In the genomic region with DNA sequence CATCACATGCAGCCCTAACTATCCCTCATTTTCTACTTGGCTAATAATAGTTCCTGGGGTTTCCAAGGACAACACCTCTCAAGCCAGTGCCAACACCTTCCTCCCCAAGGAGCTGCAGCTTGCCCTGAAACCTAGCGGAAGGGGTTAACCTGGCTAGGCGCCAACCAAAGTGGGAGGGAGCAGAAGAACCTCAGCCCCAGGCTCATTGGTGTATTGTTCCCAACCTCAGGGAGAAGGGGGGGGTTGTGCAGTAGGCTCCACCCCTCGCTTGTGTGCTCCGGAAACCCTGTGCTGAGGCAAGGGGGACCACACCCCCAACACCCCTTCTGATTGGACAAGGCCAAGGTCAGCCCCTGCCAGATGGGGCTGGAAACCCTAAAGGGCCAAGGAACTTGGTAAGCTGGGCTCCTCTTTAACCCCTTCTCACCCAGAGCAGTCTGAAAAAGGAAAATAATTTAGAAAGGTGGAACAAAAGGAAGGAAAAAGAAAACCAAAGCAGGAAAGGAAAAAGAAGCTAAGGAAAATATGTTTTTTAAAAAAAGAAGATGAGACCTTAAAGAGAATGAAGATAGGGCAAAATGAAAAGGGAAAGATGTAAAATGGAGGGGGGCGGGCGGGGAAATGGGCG, we compare ENCODE assay signal across 8 cellular contexts. TPM values are rescaled to one million over a fixed set of nuclear protein-coding genes. Genes with fewer than 3 reads are reported as not detected.
DNase-seq lines count a peak whose midpoint lies in the region; ATAC-seq, FAIRE-seq and TF ChIP-seq lines count a peak whose summit lies in the region.

No MANE protein-coding gene starts in this region.

- peak overlapping the region; percentile 97 for H3K4me3 Mint-ChIP-seq in natural killer cell
- peak overlapping the region; percentile 84 for H3K4me3 Mint-ChIP-seq in stimulated activated memory B cell treated with anti-CD40 and anti-IgM and Interleukin-4, amounts not matched to agents 10 μg/mL and 1 μg/mL and 100 μg/mL, for 72 hours

- intact Hi-C loops in natural killer cell (cut with micrococcal nuclease): loop anchor here (1.0 kb wide), 2 partner anchors 8 to 47 kb away; a partner anchor contains a TSS

- no peaks in the 10 kb centered on the region for H3K27me3 Mint-ChIP-seq in natural killer cell (ENCODE audit: low read depth in 2 of 2)
- H3K27me3 Mint-ChIP-seq in stimulated activated memory B cell treated with anti-CD40 and anti-IgM and Interleukin-4, amounts not matched to agents 10 μg/mL and 1 μg/mL and 100 μg/mL, for 72 hours: no peaks in the 10 kb centered on the region

- peaks cover 7% of the 10 kb centered on the region for H3K36me3 Mint-ChIP-seq in natural killer cell
- H3K36me3 Mint-ChIP-seq in stimulated activated memory B cell treated with anti-CD40 and anti-IgM and Interleukin-4, amounts not matched to agents 10 μg/mL and 1 μg/mL and 100 μg/mL, for 72 hours: peaks cover 78% of the 10 kb centered on the region

- peaks cover 53 to 65% of the 10 kb centered on the region in 2 donors for H3K4me1 Mint-ChIP-seq in natural killer cell
- peaks cover 64% of the 10 kb centered on the region for H3K4me1 Mint-ChIP-seq in stimulated activated memory B cell treated with anti-CD40 and anti-IgM and Interleukin-4, amounts not matched to agents 10 μg/mL and 1 μg/mL and 100 μg/mL, for 72 hours

- H3K27ac Mint-ChIP-seq in natural killer cell: peak overlapping the region; percentile 93 to 96
- H3K27ac Mint-ChIP-seq in stimulated activated memory B cell treated with anti-CD40 and anti-IgM and Interleukin-4, amounts not matched to agents 10 μg/mL and 1 μg/mL and 100 μg/mL, for 72 hours: peak overlapping the region; percentile 86

- peak overlapping the region; percentile 89 for H3K4me3 ChIP-seq in Jurkat, Clone E6-1 (ENCODE audit: low read length)

- in situ Hi-C loops in Caki2 (cut with HindIII; ENCODE audit: low pct_unique_long_range_greater_than_20kb, low sequenced_read_pairs): no loop called here

- TF ChIP-seq CTCF in natural killer cell (IDR thresholded peaks at IDR 0.05): no peak

- ATAC-seq in GM21576 (IDR thresholded peaks at IDR 0.05; ENCODE audit: unreplicated experiment) (peak; percentile 63), natural killer cell (peak; percentile 75 to 87 (median 79))
- ATAC-seq in stimulated activated memory B cell treated with anti-CD40 and anti-IgM and Interleukin-4, amounts not matched to agents 10 μg/mL and 1 μg/mL and 100 μg/mL, for 72 hours: peak; percentile 84

- DNase-seq in Caki2 (ENCODE audit: low read depth) (peak; percentile 97), RCC 7860 (ENCODE audit: low spot score) (peak; percentile 89), activated T-helper 1 cell treated with Interleukin-2 at 50 U/mL for 16 hours (ENCODE audit: low read depth) (peak; percentile 93), fibroblast of gingiva (ENCODE audit: low read depth) (peak; percentile 99), natural killer cell (peak; percentile 90)
- DNase-seq in Jurkat, Clone E6-1 (ENCODE audit: low read depth, low spot score): peak; percentile 100

- peak; percentile 83 for FAIRE-seq in RCC 7860 (lab: Jason Lieb, UNC)

- no peaks in the 10 kb centered on the region for H3K9me3 Mint-ChIP-seq in natural killer cell
- peaks cover 3% of the 10 kb centered on the region for H3K9me3 Mint-ChIP-seq in stimulated activated memory B cell treated with anti-CD40 and anti-IgM and Interleukin-4, amounts not matched to agents 10 μg/mL and 1 μg/mL and 100 μg/mL, for 72 hours

RNA-seq across cellular contexts. Expression of a gene that starts 2.5 kb away (rescaled TPM):
- 87.5 and 107 TPM in 2 replicates for total RNA-seq in Caki2 (2014; rRNA removed; shearing (Covaris generic); ENCODE audit: low replicate concordance)
- 194 TPM for polyA plus RNA-seq in Jurkat, Clone E6-1 (2012; ENCODE audit: insufficient read depth, insufficient read length)
- total RNA-seq in natural killer cell: 100 to 1,000 TPM; 254 to 305 (median 259) TPM

RNA-seq across cellular contexts. Expression of a gene that starts 7.9 kb away (rescaled TPM):
- 11.7 and 14.2 TPM in 2 replicates for total RNA-seq in Caki2 (2014; rRNA removed; shearing (Covaris generic); ENCODE audit: low replicate concordance)
- polyA plus RNA-seq in Jurkat, Clone E6-1 (2012; ENCODE audit: insufficient read depth, insufficient read length): 33.1 TPM
- total RNA-seq in natural killer cell: 10 to 100 TPM; 20.0 to 28.9 (median 26.2) TPM

RNA-seq across cellular contexts. Expression of a gene that starts 13.4 kb away (rescaled TPM):
- total RNA-seq in Caki2 (2014; rRNA removed; shearing (Covaris generic); ENCODE audit: low replicate concordance): 16.1 and 19.3 TPM in 2 replicates
- polyA plus RNA-seq in Jurkat, Clone E6-1 (2012; ENCODE audit: insufficient read depth, insufficient read length): 69.3 TPM
- total RNA-seq in natural killer cell: 100 to 1,000 TPM; 221 to 233 (median 232) TPM

RNA-seq across cellular contexts. Expression of a gene that starts 13.9 kb away (rescaled TPM):
- total RNA-seq in Caki2 (2014; rRNA removed; shearing (Covaris generic); ENCODE audit: low replicate concordance): 4.5 and 7.4 TPM in 2 replicates
- 2.4 TPM for polyA plus RNA-seq in Jurkat, Clone E6-1 (2012; ENCODE audit: insufficient read depth, insufficient read length)
- total RNA-seq in natural killer cell: 1 to 10 TPM; 2.6 to 6.9 (median 3.9) TPM

RNA-seq across cellular contexts. Expression of a gene that starts 22.6 kb away (rescaled TPM):
- 34.9 and 52.3 TPM in 2 replicates for total RNA-seq in Caki2 (2014; rRNA removed; shearing (Covaris generic); ENCODE audit: low replicate concordance)
- 58.8 TPM for polyA plus RNA-seq in Jurkat, Clone E6-1 (2012; ENCODE audit: insufficient read depth, insufficient read length)
- 10 to 100 TPM; 64.9 to 80.3 (median 77.9) TPM for total RNA-seq in natural killer cell

Comparison
In these comparisons a context has a peak if more than half of its experiments do, and no peak if none do; other contexts are left out.
1. Peak in every context shown above with its lines: DNase-seq, ATAC-seq and H3K4me3 ChIP-seq.
2. RNA of a gene that starts 13.4 kb away (total RNA-seq): 221 to 233 TPM in natural killer cell; 16.1 to 19.3 TPM in Caki2; every median in the first group is over 10 times any median in the second.